ENCODE assay signal across 9 cellular contexts in the genomic region with DNA sequence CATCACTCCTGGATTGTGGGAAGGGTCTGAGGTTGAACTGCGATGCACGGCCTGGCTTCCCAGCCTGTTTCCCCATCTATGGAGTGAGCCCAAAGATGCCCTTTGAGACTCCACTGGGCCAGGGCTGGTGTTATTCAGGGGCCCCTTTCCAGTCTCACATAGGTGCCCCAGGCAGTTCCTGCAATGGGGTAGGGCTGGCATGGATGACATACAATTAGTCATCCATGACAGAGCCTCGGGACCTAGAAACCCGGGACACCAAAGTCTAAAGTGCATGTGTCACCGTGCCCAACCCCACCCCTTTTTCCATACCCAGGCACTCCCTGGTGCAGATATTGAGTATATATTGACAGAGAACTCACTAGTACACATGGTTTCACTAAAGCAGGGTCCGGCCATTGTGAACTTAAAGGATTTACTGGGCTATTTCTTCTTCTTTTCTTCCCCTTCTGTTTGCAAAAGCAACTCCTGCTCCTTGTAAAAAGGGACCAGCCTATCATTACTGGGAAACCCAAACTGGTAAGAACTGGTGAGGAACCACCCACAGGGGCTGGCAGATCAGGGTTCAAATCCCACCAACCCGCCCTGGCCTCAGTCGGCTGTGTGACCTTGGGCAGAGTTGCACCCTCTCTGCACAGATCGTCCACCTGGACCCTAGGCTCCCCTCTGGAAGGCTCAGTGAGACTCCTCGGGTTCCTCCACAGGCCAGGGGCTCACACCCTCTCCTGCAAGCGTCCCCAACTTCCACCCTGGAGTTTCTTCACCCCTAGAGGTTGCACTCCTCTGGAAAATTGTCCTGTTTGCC. TPM values are rescaled to one million over a fixed set of nuclear protein-coding genes. Genes with fewer than 3 reads are reported as not detected.
DNase-seq lines count a peak whose midpoint lies in the region; ATAC-seq and TF ChIP-seq lines count a peak whose summit lies in the region.
"Had no signal": no experiment of that assay in that cellular context is flagged by ENCODE, and none has a peak within 500 bp of the region (broad histone marks: within the 10 kb centered on the region; RNA-seq: fewer than 3 reads in every experiment).

No MANE protein-coding gene starts in this region.

- peak; percentile 84 for ATAC-seq in foreskin keratinocyte

- peak; percentile 66 for DNase-seq in HFFc6
- peak; percentile 79 to 84 for DNase-seq in SW 1271 (lab: John Stamatoyannopoulos, UW)
- peak; percentile 67 to 86 for DNase-seq in foreskin keratinocyte
- peak; percentile 53 to 66 for DNase-seq in stimulated activated CD8-positive, alpha-beta memory T cell treated with anti-CD3 and anti-CD28 coated beads, Interleukin-15, amount 100 ng/mL, for 48 hours (ENCODE audit: low read depth in 2 of 2)
- DNase-seq in DMS 273 treated with DMSO at 0.1 percent for 48 hours (lab: John Stamatoyannopoulos, UW): no peak
- DNase-seq in NCI-H2196 treated with DMSO at 0.1 percent for 48 hours (lab: John Stamatoyannopoulos, UW; ENCODE audit: unreplicated experiment): no peak
- no peak for DNase-seq in glutamatergic neuron
- DNase-seq: NCI-H1694 treated with DMSO at 0.1 percent for 48 hours had no signal

- no peaks in the 10 kb centered on the region for H3K9me3 Mint-ChIP-seq in HFFc6
- H3K9me3 Mint-ChIP-seq in glutamatergic neuron (ENCODE audit: unreplicated experiment): no peaks in the 10 kb centered on the region

- TF ChIP-seq CTCF in HFFc6 (IDR thresholded peaks at IDR 0.05) (no peak), foreskin keratinocyte (conservative IDR thresholded peaks at IDR 0.05) (no peak), glutamatergic neuron (IDR thresholded peaks at IDR 0.05; ENCODE audit: partially characterized antibody, unreplicated experiment) (no peak)

- H3K27ac ChIP-seq in foreskin keratinocyte: peak overlapping the region; percentile 72

- H3K27ac Mint-ChIP-seq in HFFc6 (no peak overlapping the region), glutamatergic neuron (ENCODE audit: unreplicated experiment) (no peak overlapping the region)

- H3K36me3 Mint-ChIP-seq in HFFc6 (ENCODE audit: low read depth) (no peaks in the 10 kb centered on the region), glutamatergic neuron (ENCODE audit: unreplicated experiment) (no peaks in the 10 kb centered on the region)

- no peaks in the 10 kb centered on the region for H3K27me3 ChIP-seq in foreskin keratinocyte

- peaks cover 12% of the 10 kb centered on the region for H3K4me1 Mint-ChIP-seq in HFFc6 (ENCODE audit: low read depth)
- H3K4me1 Mint-ChIP-seq in glutamatergic neuron (ENCODE audit: low read depth, unreplicated experiment): no peaks in the 10 kb centered on the region

- H3K27me3 Mint-ChIP-seq in HFFc6 (ENCODE audit: insufficient read depth) (peaks cover 28% of the 10 kb centered on the region), glutamatergic neuron (ENCODE audit: unreplicated experiment) (peaks cover 10% of the 10 kb centered on the region)

- H3K4me1 ChIP-seq in foreskin keratinocyte: peaks cover 17% of the 10 kb centered on the region

- H3K4me3 Mint-ChIP-seq in HFFc6 (no peak overlapping the region), glutamatergic neuron (ENCODE audit: unreplicated experiment) (no peak overlapping the region)

RNA-seq across cellular contexts. Expression of a gene that starts 2.7 kb away (rescaled TPM):
- not detected for total RNA-seq in HFFc6 (2021; fragmentation: NEBNext Ultra II Directional; extraction: Animal tissue kit (Norgen Biotek cat#: 25700))
- total RNA-seq in foreskin keratinocyte (6.5 and 11.5 TPM in 2 replicates), glutamatergic neuron (ENCODE audit: unreplicated experiment) (not detected)
- 5.7 and 7.9 TPM in 2 replicates for polyA plus RNA-seq in foreskin keratinocyte
- total RNA-seq: endothelial cell of umbilical vein had no signal

RNA-seq across cellular contexts. Expression of a gene that starts 23.7 kb away (rescaled TPM):
- total RNA-seq in HFFc6 (2021; fragmentation: NEBNext Ultra II Directional; extraction: Animal tissue kit (Norgen Biotek cat#: 25700)): not detected
- total RNA-seq in foreskin keratinocyte (0.14 and 0.51 TPM in 2 replicates), glutamatergic neuron (ENCODE audit: unreplicated experiment) (not detected)
- polyA plus RNA-seq in foreskin keratinocyte: 0.32 and 0.44 TPM in 2 replicates
- total RNA-seq: endothelial cell of umbilical vein had no signal
- polyA plus RNA-seq: endothelial cell of umbilical vein had no signal

RNA-seq across cellular contexts. Expression of a gene that starts 46.3 kb away (rescaled TPM):
- total RNA-seq in HFFc6 (2021; fragmentation: NEBNext Ultra II Directional; extraction: Animal tissue kit (Norgen Biotek cat#: 25700)): 1 to 10 TPM in 1 of 6 experiments, under 1 TPM in 5; 0.31 to 1.1 (median 0.40) TPM
- total RNA-seq in foreskin keratinocyte (6.2 and 8.8 TPM in 2 replicates), glutamatergic neuron (ENCODE audit: unreplicated experiment) (45.2 TPM)
- 6.3 and 9.9 TPM in 2 replicates for polyA plus RNA-seq in foreskin keratinocyte

RNA-seq across cellular contexts. Expression of a gene that starts 50.2 kb away (rescaled TPM):
- total RNA-seq in HFFc6 (2021; fragmentation: NEBNext Ultra II Directional; extraction: Animal tissue kit (Norgen Biotek cat#: 25700)): under 1 TPM; 0.30 to 1.00 (median 0.40) TPM
- 0.53 and 0.68 TPM in 2 replicates for total RNA-seq in foreskin keratinocyte
- polyA plus RNA-seq in foreskin keratinocyte: 0.38 and 0.55 TPM in 2 replicates
- total RNA-seq in glutamatergic neuron (ENCODE audit: unreplicated experiment): 1.3 TPM

Comparison
In these comparisons a context has a peak if more than half of its experiments do, and no peak if none do; other contexts are left out.
1. DNase-seq: peak in HFFc6 (single experiment), SW 1271 (2 of 2), foreskin keratinocyte (2 of 2) and stimulated activated CD8-positive, alpha-beta memory T cell treated with anti-CD3 and anti-CD28 coated beads, Interleukin-15, amount 100 ng/mL, for 48 hours (2 of 2); none in DMS 273 treated with DMSO at 0.1 percent for 48 hours (single experiment), NCI-H2196 treated with DMSO at 0.1 percent for 48 hours (single experiment) and glutamatergic neuron (single experiment).